In the genomic region with DNA sequence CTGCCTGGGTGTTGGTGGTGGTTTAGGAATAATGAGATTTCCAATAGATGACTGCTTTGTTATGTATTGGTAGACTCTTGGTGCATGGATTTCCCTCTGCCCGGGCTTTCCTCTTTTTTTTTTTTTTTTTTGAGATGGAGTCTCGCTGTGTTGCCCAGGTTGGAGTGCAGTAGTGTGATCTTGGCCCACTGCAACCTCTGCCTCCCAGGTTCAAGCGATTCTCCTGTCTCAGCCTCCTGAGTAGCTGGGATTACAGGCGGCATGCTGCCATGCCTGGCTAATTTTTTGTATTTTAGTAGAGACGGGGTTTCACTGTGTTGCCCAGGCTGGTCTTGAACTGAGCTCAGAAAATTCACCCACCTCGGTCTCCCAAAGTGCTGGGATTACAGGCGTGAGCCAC, we compare ENCODE assay signal across 2 cellular contexts.
TF ChIP-seq lines count a peak whose summit lies in the region.

No MANE protein-coding gene starts in this region.

TF ChIP-seq in HEK293, 187 proteins besides CTCF, POLR2A, EP300 and RAD21:
- peak; percentile 48; the same call in 1 of the 2 replicates for TF ChIP-seq ZNF121 (tag by site-specific recombination; IDR thresholded peaks at IDR 0.05)

TF ChIP-seq in K562, 482 proteins besides CTCF, POLR2A, EP300 and RAD21:
- TF ChIP-seq ZNF121 (CRISPR knock-in tag; conservative IDR thresholded peaks at IDR 0.05) = peak; percentile 63
- TF ChIP-seq BCOR (IDR thresholded peaks at IDR 0.05) = 0 out of 2 replicates have a peak, but pooled peaks have one; percentile 35
